12 cellular contexts compared by ENCODE assay signal in genomic region chr7:104951546-104951945, GRCh38.
A peak's percentile ranks its signal among the peaks of the same experiment; 100 is the strongest.
DNase-seq lines count a peak whose midpoint lies in the region; ATAC-seq and TF ChIP-seq lines count a peak whose summit lies in the region.
"Had no signal": no experiment of that assay in that cellular context is flagged by ENCODE, and none has a peak within 500 bp of the region (broad histone marks: within the 10 kb centered on the region; RNA-seq: fewer than 3 reads in every experiment).

No MANE protein-coding gene starts in this region.

- H3K4me1 ChIP-seq in ACC112 (ENCODE audit: control insufficient read depth, insufficient read depth, low read length, unreplicated experiment), result peaks cover 27% of the 10 kb centered on the region

- ATAC-seq in activated CD8-positive, alpha-beta T cell treated with anti-CD3 and anti-CD28 coated beads for 36 hours, result no peak
- ATAC-seq in HG02840 (IDR thresholded peaks at IDR 0.05; ENCODE audit: low FRiP score, unreplicated experiment), result no peak
- ATAC-seq: T-cell had no signal

- H3K27me3 Mint-ChIP-seq in nephron (ENCODE audit: low read depth), result no peaks in the 10 kb centered on the region
- H3K27me3 Mint-ChIP-seq in activated CD8-positive, alpha-beta T cell treated with anti-CD3 and anti-CD28 coated beads for 36 hours, result no peaks in the 10 kb centered on the region
- H3K27me3 Mint-ChIP-seq: T-cell had no signal

- CTCF ChIA-PET in activated CD8-positive, alpha-beta T cell treated with anti-CD3 and anti-CD28 coated beads for 36 hours (lab: Charles Lee), result no interaction called here

- H3K27me3 ChIP-seq in ACC112 (ENCODE audit: insufficient read depth, low read length), result no peaks in the 10 kb centered on the region

- DNase-seq in LHCN-M2 (ENCODE audit: low read depth) (peak; percentile 51), fibroblast of gingiva (ENCODE audit: low read depth) (peak; percentile 82), NCI-H69 (lab: John Stamatoyannopoulos, UW) (no peak), dermis blood vessel endothelial cell (no peak)
- DNase-seq in activated CD8-positive, alpha-beta T cell treated with anti-CD3 and anti-CD28 coated beads for 36 hours, result no peak
- DNase-seq: activated CD8-positive, alpha-beta memory T cell treated with anti-CD3 and anti-CD28 coated beads for 24 hours; amygdala; NCI-H1694; T-cell had no signal

- H3K27ac ChIP-seq in ACC112 (ENCODE audit: low read depth, low read length), result peak overlapping the region; percentile 83

- peaks cover 3% of the 10 kb centered on the region; the same call in 1 of the 2 replicates for H3K36me3 ChIP-seq in ACC112 (ENCODE audit: insufficient read depth, low read length)

- peak overlapping the region; percentile 66 for H2AFZ ChIP-seq in ACC112 (ENCODE audit: low read length, unreplicated experiment)

- H3K4me3 ChIP-seq in ACC112 (ENCODE audit: low read depth, low read length), result no peak overlapping the region

- H3K27ac Mint-ChIP-seq in nephron, result peak overlapping the region in 2 of 3 experiments; percentile 64 to 87
- H3K27ac Mint-ChIP-seq in activated CD8-positive, alpha-beta T cell treated with anti-CD3 and anti-CD28 coated beads for 36 hours, result no peak overlapping the region
- H3K27ac Mint-ChIP-seq: T-cell had no signal

- no peaks in the 10 kb centered on the region for H3K9me3 Mint-ChIP-seq in nephron
- no peaks in the 10 kb centered on the region for H3K9me3 Mint-ChIP-seq in activated CD8-positive, alpha-beta T cell treated with anti-CD3 and anti-CD28 coated beads for 36 hours
- H3K9me3 Mint-ChIP-seq: T-cell had no signal

- POLR2A ChIA-PET in activated CD8-positive, alpha-beta T cell treated with anti-CD3 and anti-CD28 coated beads for 36 hours (lab: Charles Lee), result interaction anchor here (0.6 to 0.8 kb wide), 2 partner anchors 9 to 913 kb away, joined by 3 read pairs; no protein-coding TSS in a partner anchor

- intact Hi-C loops in activated CD8-positive, alpha-beta T cell treated with anti-CD3 and anti-CD28 coated beads for 36 hours (cut with micrococcal nuclease), result no loop called here

- H3K36me3 Mint-ChIP-seq in nephron (ENCODE audit: low read depth), result no peaks in the 10 kb centered on the region
- peaks cover 7% of the 10 kb centered on the region for H3K36me3 Mint-ChIP-seq in activated CD8-positive, alpha-beta T cell treated with anti-CD3 and anti-CD28 coated beads for 36 hours (ENCODE audit: low read depth)

- H3K4me3 Mint-ChIP-seq in nephron, result no peak overlapping the region
- H3K4me3 Mint-ChIP-seq in activated CD8-positive, alpha-beta T cell treated with anti-CD3 and anti-CD28 coated beads for 36 hours, result no peak overlapping the region
- H3K4me3 Mint-ChIP-seq: T-cell had no signal

- peaks cover 12% of the 10 kb centered on the region for H3K4me1 Mint-ChIP-seq in nephron
- peaks cover 35% of the 10 kb centered on the region for H3K4me1 Mint-ChIP-seq in activated CD8-positive, alpha-beta T cell treated with anti-CD3 and anti-CD28 coated beads for 36 hours (ENCODE audit: low read depth)

- H3K79me2 ChIP-seq in ACC112 (ENCODE audit: control insufficient read depth, insufficient read depth, low read length, unreplicated experiment), result no peaks in the 10 kb centered on the region

- TF ChIP-seq CTCF in nephron (IDR thresholded peaks at IDR 0.05; ENCODE audit: unreplicated experiment in 3 of 3), result no peak
- no peak for TF ChIP-seq CTCF in activated CD8-positive, alpha-beta T cell treated with anti-CD3 and anti-CD28 coated beads for 36 hours (IDR thresholded peaks at IDR 0.05)

Comparison
In these comparisons a context has a peak if more than half of its experiments do, and no peak if none do; other contexts are left out.
1. DNase-seq: peak in LHCN-M2 (single experiment) and fibroblast of gingiva (single experiment); none in activated CD8-positive, alpha-beta T cell treated with anti-CD3 and anti-CD28 coated beads for 36 hours (single experiment), NCI-H69 (single experiment) and dermis blood vessel endothelial cell (single experiment).